ENCODE assay signal across 8 cellular contexts in the genomic region with DNA sequence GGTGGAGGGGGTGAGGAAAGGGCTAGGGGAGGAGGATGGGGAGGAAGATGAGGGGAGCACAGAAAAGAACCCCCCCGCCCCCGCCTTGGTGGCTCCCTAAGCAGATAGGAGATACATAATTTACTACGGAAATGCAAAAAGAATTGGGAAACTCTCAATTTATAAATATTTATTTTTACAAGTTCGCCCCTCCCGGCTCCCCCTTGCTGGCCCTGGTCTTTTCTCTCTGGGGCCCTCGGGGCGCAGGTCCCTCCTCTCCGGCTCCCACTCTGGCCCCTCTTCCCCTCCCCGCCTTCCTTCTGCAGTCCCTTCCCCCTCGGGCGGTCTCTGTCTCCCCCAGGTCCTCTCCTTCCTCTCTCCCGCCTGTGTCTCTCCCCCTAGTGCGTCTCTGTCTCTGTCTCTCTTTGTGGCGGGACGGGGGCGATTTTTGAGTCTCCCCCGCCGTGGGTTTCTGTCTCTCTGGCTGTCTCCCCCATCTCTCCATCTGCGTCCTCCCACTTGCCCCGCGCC.
DNase-seq lines count a peak whose midpoint lies in the region; ATAC-seq and TF ChIP-seq lines count a peak whose summit lies in the region.

No MANE protein-coding gene starts in this region.

- peak overlapping the region; percentile 4 to 54 for H3K4me3 Mint-ChIP-seq in effector memory CD8-positive, alpha-beta T cell
- peak overlapping the region; percentile 66 to 87 (median 70) for H3K4me3 Mint-ChIP-seq in naive thymus-derived CD8-positive, alpha-beta T cell

- H3K9me2 ChIP-seq in Karpas-422 (replicated peaks; ENCODE audit: insufficient read depth, low read length) = no peaks in the 10 kb centered on the region

- peak overlapping the region in 1 of 4 donors; percentile 39 for H3K27ac ChIP-seq in body of pancreas
- no peak overlapping the region for H3K27ac ChIP-seq in Karpas-422 (ENCODE audit: low read length)

- H3K9ac ChIP-seq in Karpas-422 (ENCODE audit: low read length) = no peak overlapping the region

- H3K9me3 Mint-ChIP-seq in effector memory CD8-positive, alpha-beta T cell = no peaks in the 10 kb centered on the region
- H3K9me3 Mint-ChIP-seq in naive thymus-derived CD8-positive, alpha-beta T cell = peaks cover 0 to 9% (median 3%) of the 10 kb centered on the region in 9 donors

- no peaks in the 10 kb centered on the region for H3K4me1 Mint-ChIP-seq in effector memory CD8-positive, alpha-beta T cell (ENCODE audit: low read depth in 2 of 2)
- peaks cover 8 to 11% (median 9%) of the 10 kb centered on the region in 4 donors for H3K4me1 Mint-ChIP-seq in naive thymus-derived CD8-positive, alpha-beta T cell

- H3K27me3 Mint-ChIP-seq in effector memory CD8-positive, alpha-beta T cell = peaks cover 13 to 54% of the 10 kb centered on the region in 2 donors
- no peaks in the 10 kb centered on the region for H3K27me3 Mint-ChIP-seq in naive thymus-derived CD8-positive, alpha-beta T cell

- no peak for TF ChIP-seq POLR2A in body of pancreas (IDR thresholded peaks at IDR 0.05)

- H3K36me3 ChIP-seq in body of pancreas (replicated peaks in 1 of 2; ENCODE audit: insufficient read depth in 1 of 2, low read depth in 2 of 2) (no peaks in the 10 kb centered on the region), Karpas-422 (ENCODE audit: insufficient read depth, low read length) (no peaks in the 10 kb centered on the region)

- peaks cover 0 to 13% (median 0%) of the 10 kb centered on the region in 3 donors for H3K9me3 ChIP-seq in body of pancreas
- H3K9me3 ChIP-seq in Karpas-422 (ENCODE audit: low read length) = peaks cover 6% of the 10 kb centered on the region; the same call in 1 of the 2 replicates

- POLR2A ChIA-PET in naive thymus-derived CD8-positive, alpha-beta T cell (lab: Charles Lee) = interaction anchor here (0.9 kb wide), 1 partner anchor 9 kb away, joined by 3 read pairs; no protein-coding TSS in a partner anchor

- 5 to 12% methylated on average over 21 of the region's 21 CpGs for WGBS in body of pancreas, 2 donors

- H2AFZ ChIP-seq in Karpas-422 (ENCODE audit: low read length) = no peak overlapping the region

- no peaks in the 10 kb centered on the region for H4K20me1 ChIP-seq in Karpas-422 (ENCODE audit: insufficient read depth, low read depth, low read length)

- intact Hi-C loops in body of pancreas (cut with DNase I) = no loop called here

- DNase-seq in AG09309 (ENCODE audit: low read depth) = no peak
- peak; percentile 75 for DNase-seq in NCI-H82 (lab: John Stamatoyannopoulos, UW)
- no peak for DNase-seq in effector memory CD8-positive, alpha-beta T cell
- no peak for DNase-seq in naive thymus-derived CD8-positive, alpha-beta T cell
- no peak for DNase-seq in body of pancreas
- no peak for DNase-seq in Karpas-422
- DNase-seq in hippocampal formation (lab: John Stamatoyannopoulos, UW) = no peak

- H3K79me2 ChIP-seq in Karpas-422 (ENCODE audit: low read length) = no peaks in the 10 kb centered on the region

- no peak for ATAC-seq in effector memory CD8-positive, alpha-beta T cell (replicated peaks)
- peak in 1 of 2 donors; percentile 49 for ATAC-seq in naive thymus-derived CD8-positive, alpha-beta T cell
- no peak for ATAC-seq in body of pancreas
- no peak for ATAC-seq in GM19467 (IDR thresholded peaks at IDR 0.05; ENCODE audit: unreplicated experiment)

- H3K4me3 ChIP-seq in AG09309 (ENCODE audit: control insufficient read depth, low read depth, low read length) = peak overlapping the region; percentile 52
- no peak overlapping the region for H3K4me3 ChIP-seq in body of pancreas
- H3K4me3 ChIP-seq in Karpas-422 (ENCODE audit: low read length) = no peak overlapping the region

- H3K4me1 ChIP-seq in body of pancreas (peaks cover 11% of the 10 kb centered on the region), Karpas-422 (ENCODE audit: low read length) (no peaks in the 10 kb centered on the region)

- H3K27me3 ChIP-seq in body of pancreas = peaks cover 0 to 7% of the 10 kb centered on the region in 2 donors
- H3K27me3 ChIP-seq in Karpas-422 (ENCODE audit: low read length) = no peaks in the 10 kb centered on the region; the same call in 1 of the 2 replicates

- no peak overlapping the region for H3K4me2 ChIP-seq in Karpas-422 (ENCODE audit: low read depth, low read length, poor library complexity, severe bottlenecking)

- H3K27ac Mint-ChIP-seq in effector memory CD8-positive, alpha-beta T cell = no peak overlapping the region
- peak overlapping the region in 6 of 10 donors; percentile 14 to 79 (median 50) for H3K27ac Mint-ChIP-seq in naive thymus-derived CD8-positive, alpha-beta T cell

- H3K36me3 Mint-ChIP-seq in effector memory CD8-positive, alpha-beta T cell (ENCODE audit: insufficient read depth) = no peaks in the 10 kb centered on the region
- H3K36me3 Mint-ChIP-seq in naive thymus-derived CD8-positive, alpha-beta T cell = no peaks in the 10 kb centered on the region

- no peak for TF ChIP-seq CTCF in AG09309 (IDR thresholded peaks at IDR 0.05; ENCODE audit: control insufficient read depth, insufficient read depth, low read depth, low read length, missing control alignments)
- no peak for TF ChIP-seq CTCF in body of pancreas (IDR thresholded peaks at IDR 0.05)

Comparison
In these comparisons a context has a peak if more than half of its experiments do, and no peak if none do; other contexts are left out.
1. H3K27ac Mint-ChIP-seq: peak in naive thymus-derived CD8-positive, alpha-beta T cell (6 of 10); none in effector memory CD8-positive, alpha-beta T cell (0 of 2).